ENCODE assay signal across 1 cellular context in genomic region chr4:151294833-151295496, GRCh38.
TF ChIP-seq lines count a peak whose summit lies in the region.

No MANE protein-coding gene starts in this region.

TF ChIP-seq in HepG2, 621 proteins besides CTCF, POLR2A, EP300 and RAD21 (continued from another document):
- TF ChIP-seq, protein P1, sequence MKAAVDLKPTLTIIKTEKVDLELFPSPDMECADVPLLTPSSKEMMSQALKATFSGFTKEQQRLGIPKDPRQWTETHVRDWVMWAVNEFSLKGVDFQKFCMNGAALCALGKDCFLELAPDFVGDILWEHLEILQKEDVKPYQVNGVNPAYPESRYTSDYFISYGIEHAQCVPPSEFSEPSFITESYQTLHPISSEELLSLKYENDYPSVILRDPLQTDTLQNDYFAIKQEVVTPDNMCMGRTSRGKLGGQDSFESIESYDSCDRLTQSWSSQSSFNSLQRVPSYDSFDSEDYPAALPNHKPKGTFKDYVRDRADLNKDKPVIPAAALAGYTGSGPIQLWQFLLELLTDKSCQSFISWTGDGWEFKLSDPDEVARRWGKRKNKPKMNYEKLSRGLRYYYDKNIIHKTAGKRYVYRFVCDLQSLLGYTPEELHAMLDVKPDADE (CRISPR knock-in tag; IDR thresholded peaks at IDR 0.05) = no peak
TF ChIP-seq in HepG2: peak in this region for 0.
